13 cellular contexts compared by ENCODE assay signal in genomic region chr2:46162329-46162870, GRCh38.
A peak's percentile ranks its signal among the peaks of the same experiment; 100 is the strongest.
DNase-seq lines count a peak whose midpoint lies in the region; ATAC-seq and TF ChIP-seq lines count a peak whose summit lies in the region.
"Had no signal": no experiment of that assay in that cellular context is flagged by ENCODE, and none has a peak within 500 bp of the region (broad histone marks: within the 10 kb centered on the region; RNA-seq: fewer than 3 reads in every experiment).

No MANE protein-coding gene starts in this region.

- H3K36me3 Mint-ChIP-seq in CD8-positive, alpha-beta memory T cell = peaks cover 4 to 39% (median 19%) of the 10 kb centered on the region in 3 donors

- peak overlapping the region; percentile 39 for H3K27ac ChIP-seq in left ventricle myocardium inferior (replicated peaks)
- H3K27ac ChIP-seq in right cardiac atrium (ENCODE audit: low read length) = no peak overlapping the region
- peak overlapping the region; percentile 47 to 68 for H3K27ac ChIP-seq in coronary artery
- H3K27ac ChIP-seq in muscle layer of colon (ENCODE audit: low read depth, low read length) = peak overlapping the region; percentile 50
- no peak overlapping the region for H3K27ac ChIP-seq in Karpas-422 (ENCODE audit: low read length)
- no peak overlapping the region for H3K27ac ChIP-seq in CD8-positive, alpha-beta memory T cell (ENCODE audit: low read depth, low read length)
- H3K27ac ChIP-seq: WERI-Rb-1 had no signal

- no peak for TF ChIP-seq CTCF in left ventricle myocardium inferior (IDR thresholded peaks at IDR 0.05; ENCODE audit: borderline replicate concordance)
- no peak for TF ChIP-seq CTCF in coronary artery (IDR thresholded peaks at IDR 0.05)

- no peaks in the 10 kb centered on the region for H3K79me2 ChIP-seq in Karpas-422 (ENCODE audit: low read length)

- H3K4me1 ChIP-seq in left ventricle myocardium inferior (peaks cover 58% of the 10 kb centered on the region), right cardiac atrium (ENCODE audit: control insufficient read depth, insufficient read depth, low read length) (peaks cover 23% of the 10 kb centered on the region), muscle layer of colon (ENCODE audit: insufficient read depth, low read length) (peaks cover 51% of the 10 kb centered on the region), Karpas-422 (ENCODE audit: low read length) (peaks cover 15% of the 10 kb centered on the region)
- H3K4me1 ChIP-seq in CD8-positive, alpha-beta memory T cell (ENCODE audit: insufficient read depth, low read length) = no peaks in the 10 kb centered on the region

- peaks cover 0 to 2% of the 10 kb centered on the region in 2 donors for H3K27me3 Mint-ChIP-seq in CD8-positive, alpha-beta memory T cell

- CTCF ChIA-PET in CD8-positive, alpha-beta memory T cell (lab: Charles Lee) = no interaction called here

- POLR2A ChIA-PET in CD8-positive, alpha-beta memory T cell (lab: Charles Lee) = interaction anchor here (0.6 kb wide), 1 partner anchor 113 kb away, joined by 3 read pairs; no protein-coding TSS in a partner anchor

- no peak overlapping the region for H2AFZ ChIP-seq in Karpas-422 (ENCODE audit: low read length)

- no peaks in the 10 kb centered on the region for H3K9me2 ChIP-seq in Karpas-422 (replicated peaks; ENCODE audit: insufficient read depth, low read length)

- no peak for DNase-seq in left ventricle myocardium inferior
- no peak for DNase-seq in right cardiac atrium
- DNase-seq in coronary artery (ENCODE audit: low spot score) = peak; percentile 72
- no peak for DNase-seq in Karpas-422
- no peak for DNase-seq in CD8-positive, alpha-beta memory T cell
- DNase-seq: GOT3, kidney glomerular epithelial cell, NCI-H446, OCI-M1, WERI-Rb-1 had no signal

- no peaks in the 10 kb centered on the region for H3K9me3 Mint-ChIP-seq in CD8-positive, alpha-beta memory T cell

- WGBS in right cardiac atrium = 75% methylated on average over 6 of the region's 6 CpGs

- no peaks in the 10 kb centered on the region for H3K4me1 Mint-ChIP-seq in CD8-positive, alpha-beta memory T cell

- H3K4me3 Mint-ChIP-seq in CD8-positive, alpha-beta memory T cell = peak overlapping the region in 1 of 7 donors; percentile 9

- H3K27ac Mint-ChIP-seq in CD8-positive, alpha-beta memory T cell = peak overlapping the region in 1 of 8 donors; percentile 63

- H3K27me3 ChIP-seq in left ventricle myocardium inferior (ENCODE audit: low read depth) (no peaks in the 10 kb centered on the region), right cardiac atrium (ENCODE audit: control insufficient read depth, insufficient read depth) (no peaks in the 10 kb centered on the region), muscle layer of colon (ENCODE audit: control insufficient read depth in 1 of 2, insufficient read depth in 2 of 2, low read length in 2 of 2) (no peaks in the 10 kb centered on the region), Karpas-422 (ENCODE audit: low read length) (no peaks in the 10 kb centered on the region)
- no peaks in the 10 kb centered on the region for H3K27me3 ChIP-seq in CD8-positive, alpha-beta memory T cell (ENCODE audit: insufficient read depth, low read length, poor library complexity, severe bottlenecking)

- ATAC-seq in right cardiac atrium (no peak), GM18511 (IDR thresholded peaks at IDR 0.05; ENCODE audit: unreplicated experiment) (no peak), HG02623 (IDR thresholded peaks at IDR 0.05; ENCODE audit: unreplicated experiment) (no peak)

- intact Hi-C loops in left ventricle myocardium inferior (cut with micrococcal nuclease) (no loop called here), right cardiac atrium (cut with DNase I) (no loop called here)

- H3K4me2 ChIP-seq in Karpas-422 (ENCODE audit: low read depth, low read length, poor library complexity, severe bottlenecking) = no peak overlapping the region

- H3K36me3 ChIP-seq in left ventricle myocardium inferior (peaks cover 9% of the 10 kb centered on the region), muscle layer of colon (ENCODE audit: insufficient read depth, low read length) (peaks cover 9% of the 10 kb centered on the region), Karpas-422 (ENCODE audit: insufficient read depth, low read length) (peaks cover 15% of the 10 kb centered on the region; the same call in 1 of the 2 replicates)
- H3K36me3 ChIP-seq in CD8-positive, alpha-beta memory T cell (ENCODE audit: insufficient read depth, low read length) = no peaks in the 10 kb centered on the region
- H3K36me3 ChIP-seq: WERI-Rb-1 had no signal

- H3K4me3 ChIP-seq in left ventricle myocardium inferior (no peak overlapping the region), right cardiac atrium (ENCODE audit: low read length) (no peak overlapping the region), coronary artery (no peak overlapping the region), muscle layer of colon (ENCODE audit: low read depth in 1 of 2, low read length in 2 of 2) (peak overlapping the region in 1 of 2 donors; percentile 7), Karpas-422 (ENCODE audit: low read length) (no peak overlapping the region)
- no peak overlapping the region for H3K4me3 ChIP-seq in CD8-positive, alpha-beta memory T cell (ENCODE audit: low read length)

- H3K9me3 ChIP-seq in left ventricle myocardium inferior (replicated peaks) (no peaks in the 10 kb centered on the region), right cardiac atrium (ENCODE audit: control insufficient read depth, low read length) (no peaks in the 10 kb centered on the region), muscle layer of colon (ENCODE audit: low read length) (no peaks in the 10 kb centered on the region), Karpas-422 (ENCODE audit: low read length) (no peaks in the 10 kb centered on the region)
- no peaks in the 10 kb centered on the region for H3K9me3 ChIP-seq in CD8-positive, alpha-beta memory T cell (ENCODE audit: low read length)

- no peaks in the 10 kb centered on the region for H4K20me1 ChIP-seq in Karpas-422 (ENCODE audit: insufficient read depth, low read depth, low read length)

- H3K9ac ChIP-seq in muscle layer of colon (ENCODE audit: low read length) (peak overlapping the region; percentile 11), Karpas-422 (ENCODE audit: low read length) (no peak overlapping the region)

Comparison
In these comparisons a context has a peak if more than half of its experiments do, and no peak if none do; other contexts are left out.
1. H3K27ac ChIP-seq: peak in left ventricle myocardium inferior (single experiment), coronary artery (2 of 2) and muscle layer of colon (single experiment); none in right cardiac atrium (single experiment), Karpas-422 (single experiment) and CD8-positive, alpha-beta memory T cell (single experiment).